In genomic region chr22:49007013-49007653, GRCh38 we compare ENCODE assay signal across 17 cellular contexts.
"Had no signal": no experiment of that assay in that cellular context is flagged by ENCODE, and none has a peak within 500 bp of the region (broad histone marks: within the 10 kb centered on the region; RNA-seq: fewer than 3 reads in every experiment).

No MANE protein-coding gene starts in this region.

- H3K4me1 ChIP-seq: body of pancreas, pancreas, SJCRH30 had no signal

- H3K27me3 ChIP-seq: body of pancreas, pancreas, tibial nerve had no signal

- H3K36me3 Mint-ChIP-seq: activated naive CD8-positive, alpha-beta T cell treated with anti-CD3 and anti-CD28 coated beads for 36 hours; immature natural killer cell; stimulated activated memory B cell treated with anti-CD40 and anti-IgM and Interleukin-4, amounts not matched to agents 10 μg/mL and 1 μg/mL and 100 μg/mL, for 72 hours had no signal

- H3K4me3 ChIP-seq: body of pancreas, lung, pancreas, SJCRH30, tibial nerve had no signal

- H3K4me1 Mint-ChIP-seq: activated naive CD8-positive, alpha-beta T cell treated with anti-CD3 and anti-CD28 coated beads for 36 hours; central memory CD8-positive, alpha-beta T cell; immature natural killer cell; stimulated activated memory B cell treated with anti-CD40 and anti-IgM and Interleukin-4, amounts not matched to agents 10 μg/mL and 1 μg/mL and 100 μg/mL, for 72 hours had no signal

- ATAC-seq: activated T-cell treated with anti-CD3 and anti-CD28 coated beads, Interleukin-2, amount 50 U/mL, for 72 hours; body of pancreas; pancreas; stimulated activated memory B cell treated with anti-CD40 and anti-IgM and Interleukin-4, amounts not matched to agents 10 μg/mL and 1 μg/mL and 100 μg/mL, for 72 hours had no signal

- H3K4me3 Mint-ChIP-seq: activated naive CD8-positive, alpha-beta T cell treated with anti-CD3 and anti-CD28 coated beads for 36 hours; activated T-cell treated with anti-CD3 and anti-CD28 coated beads, Interleukin-2, amount 50 U/mL, for 72 hours; central memory CD8-positive, alpha-beta T cell; immature natural killer cell; neural crest cell; stimulated activated memory B cell treated with anti-CD40 and anti-IgM and Interleukin-4, amounts not matched to agents 10 μg/mL and 1 μg/mL and 100 μg/mL, for 72 hours had no signal

- H3K27ac ChIP-seq: body of pancreas, pancreas, SJCRH30, tibial nerve had no signal

- H3K27ac Mint-ChIP-seq: activated naive CD8-positive, alpha-beta T cell treated with anti-CD3 and anti-CD28 coated beads for 36 hours; activated T-cell treated with anti-CD3 and anti-CD28 coated beads, Interleukin-2, amount 50 U/mL, for 72 hours; immature natural killer cell; stimulated activated memory B cell treated with anti-CD40 and anti-IgM and Interleukin-4, amounts not matched to agents 10 μg/mL and 1 μg/mL and 100 μg/mL, for 72 hours had no signal

- DNase-seq: activated CD4-positive, CD25-positive, alpha-beta regulatory T cell; activated naive CD8-positive, alpha-beta T cell treated with anti-CD3 and anti-CD28 coated beads for 36 hours; activated T-cell treated with anti-CD3 and anti-CD28 coated beads, Interleukin-2, amount 50 U/mL, for 72 hours; amygdala; effector memory CD4-positive, alpha-beta T cell; foreskin melanocyte; immature natural killer cell; midbrain; pancreas; SJCRH30; SW 1271 had no signal

- H3K36me3 ChIP-seq: pancreas, SJCRH30, tibial nerve had no signal

- H3K9me3 Mint-ChIP-seq: central memory CD8-positive, alpha-beta T cell had no signal

- H3K9me3 ChIP-seq: body of pancreas, pancreas, SJCRH30 had no signal
